In genomic region chr1:99963041-99963795, GRCh38 we compare ENCODE assay signal across 19 cellular contexts. TPM values are rescaled to one million over a fixed set of nuclear protein-coding genes. Genes with fewer than 3 reads are reported as not detected.
DNase-seq lines count a peak whose midpoint lies in the region; ATAC-seq and TF ChIP-seq lines count a peak whose summit lies in the region.
"Had no signal": no experiment of that assay in that cellular context is flagged by ENCODE, and none has a peak within 500 bp of the region (broad histone marks: within the 10 kb centered on the region; RNA-seq: fewer than 3 reads in every experiment).

No MANE protein-coding gene starts in this region.

- no peaks in the 10 kb centered on the region for H3K36me3 Mint-ChIP-seq in CD4-positive, alpha-beta T cell (ENCODE audit: low read depth)

- intact Hi-C loops in PC-9 (cut with micrococcal nuclease; ENCODE audit: unreplicated experiment) (loop anchor here (10.0 kb wide), 1 partner anchor 48 kb away; no protein-coding TSS in a partner anchor), body of pancreas (cut with DNase I) (no loop called here)
- intact Hi-C loops in CD4-positive, alpha-beta T cell (cut with DNase I, micrococcal nuclease): no loop called here

- no peak overlapping the region for H3K27ac Mint-ChIP-seq in CD4-positive, alpha-beta T cell
- H3K27ac Mint-ChIP-seq: dendritic cell treated with granulocyte-macrophage colony-stimulating factor and Interleukin-4, amounts not matched to agents 40 ng/mL and 50 ng/mL, for 4 days; T-helper 1 cell treated with Interleukin-12 subunit alpha and Interleukin-12 subunit beta and Interleukin-4 antibody, amounts not matched to agents 30 μg/mL and 1 μg/mL, for 36 hours had no signal

- H3K4me2 ChIP-seq in PC-9: peak overlapping the region; percentile 26

- H3F3A ChIP-seq in PC-9 (ENCODE audit: insufficient read depth, low read depth): peaks cover 27% of the 10 kb centered on the region

- H3K27me3 Mint-ChIP-seq in CD4-positive, alpha-beta T cell: no peaks in the 10 kb centered on the region
- H3K27me3 Mint-ChIP-seq: dendritic cell treated with granulocyte-macrophage colony-stimulating factor and Interleukin-4, amounts not matched to agents 40 ng/mL and 50 ng/mL, for 4 days had no signal

- CTCF ChIA-PET in PC-9 (lab: Charles Lee): no interaction called here
- CTCF ChIA-PET in CD4-positive, alpha-beta T cell (lab: Charles Lee): no interaction called here

- 0 out of 2 replicates have a peak, but pooled peaks cover 9% of the 10 kb centered on the region for H3K9me2 ChIP-seq in PC-9 (ENCODE audit: insufficient read depth)

- no peaks in the 10 kb centered on the region for H3K9me3 ChIP-seq in PC-9 (ENCODE audit: insufficient read depth, low read depth)
- H3K9me3 ChIP-seq in CD4-positive, alpha-beta T cell (ENCODE audit: control insufficient read depth, low read length): no peaks in the 10 kb centered on the region
- H3K9me3 ChIP-seq in body of pancreas: no peaks in the 10 kb centered on the region
- H3K9me3 ChIP-seq: Peyer's patch had no signal

- no peaks in the 10 kb centered on the region for H3K9me3 Mint-ChIP-seq in CD4-positive, alpha-beta T cell
- H3K9me3 Mint-ChIP-seq: dendritic cell treated with granulocyte-macrophage colony-stimulating factor and Interleukin-4, amounts not matched to agents 40 ng/mL and 50 ng/mL, for 4 days; T-helper 1 cell treated with Interleukin-12 subunit alpha and Interleukin-12 subunit beta and Interleukin-4 antibody, amounts not matched to agents 30 μg/mL and 1 μg/mL, for 36 hours had no signal

- H3K4me1 ChIP-seq in PC-9 (replicated peaks; ENCODE audit: insufficient read depth) (peaks cover 47% of the 10 kb centered on the region), body of pancreas (peaks cover 22% of the 10 kb centered on the region)
- H3K4me1 ChIP-seq: Peyer's patch had no signal

- H3K4me1 Mint-ChIP-seq in CD4-positive, alpha-beta T cell (ENCODE audit: low read depth): peaks cover 3% of the 10 kb centered on the region

- DNase-seq in ELR (ENCODE audit: low read depth): peak; percentile 70
- DNase-seq in PC-9: peak in 1 of 2 experiments; percentile 60
- peak; percentile 74 for DNase-seq in choroid plexus epithelial cell (ENCODE audit: low read depth)
- peak; percentile 37 to 65 for DNase-seq in lung microvascular endothelial cell (ENCODE audit: low read depth in 2 of 2)
- no peak for DNase-seq in CD4-positive, alpha-beta T cell
- DNase-seq in DMS 273 treated with DMSO at 0.1 percent for 48 hours (lab: John Stamatoyannopoulos, UW): no peak
- no peak for DNase-seq in occipital lobe (lab: John Stamatoyannopoulos, UW)
- DNase-seq in body of pancreas: no peak
- DNase-seq: activated T-cell treated with anti-CD3 and anti-CD28 coated beads for 4 hours, amniotic stem cell, C1 segment of cervical spinal cord, Karpas-422, NCI-H1694, NCI-H526, Peyer's patch, substantia nigra had no signal

- no peaks in the 10 kb centered on the region for H3K79me2 ChIP-seq in PC-9 (ENCODE audit: low read depth)
- H3K79me2 ChIP-seq: parathyroid adenoma had no signal

- ATAC-seq in CD4-positive, alpha-beta T cell (ENCODE audit: poor library complexity): no peak
- no peak for ATAC-seq in body of pancreas

- H3K4me3 Mint-ChIP-seq in CD4-positive, alpha-beta T cell: no peak overlapping the region
- H3K4me3 Mint-ChIP-seq: dendritic cell treated with granulocyte-macrophage colony-stimulating factor and Interleukin-4, amounts not matched to agents 40 ng/mL and 50 ng/mL, for 4 days; T-helper 1 cell treated with Interleukin-12 subunit alpha and Interleukin-12 subunit beta and Interleukin-4 antibody, amounts not matched to agents 30 μg/mL and 1 μg/mL, for 36 hours had no signal

- H3K27me3 ChIP-seq in PC-9 (ENCODE audit: insufficient read depth, low read depth): no peaks in the 10 kb centered on the region
- H3K27me3 ChIP-seq in CD4-positive, alpha-beta T cell (ENCODE audit: control insufficient read depth, insufficient read depth, low read length): no peaks in the 10 kb centered on the region
- no peaks in the 10 kb centered on the region for H3K27me3 ChIP-seq in body of pancreas
- H3K27me3 ChIP-seq: Peyer's patch had no signal

- no peaks in the 10 kb centered on the region for H4K20me1 ChIP-seq in PC-9 (ENCODE audit: insufficient read depth)

- H3K36me3 ChIP-seq in PC-9 (ENCODE audit: low read depth) (no peaks in the 10 kb centered on the region), body of pancreas (replicated peaks in 1 of 2; ENCODE audit: insufficient read depth in 1 of 2, low read depth in 2 of 2) (no peaks in the 10 kb centered on the region)
- H3K36me3 ChIP-seq: Peyer's patch had no signal

- peak overlapping the region; percentile 14 for H3K27ac ChIP-seq in PC-9
- no peak overlapping the region for H3K27ac ChIP-seq in CD4-positive, alpha-beta T cell (ENCODE audit: low read depth, low read length)
- no peak overlapping the region for H3K27ac ChIP-seq in body of pancreas
- H3K27ac ChIP-seq: parathyroid adenoma, Peyer's patch had no signal

- POLR2A ChIA-PET in PC-9 (lab: Charles Lee; ENCODE audit: unreplicated experiment): no interaction called here
- POLR2A ChIA-PET in CD4-positive, alpha-beta T cell (lab: Charles Lee): no interaction called here

- H3K4me3 ChIP-seq in PC-9: no peak overlapping the region
- no peak overlapping the region for H3K4me3 ChIP-seq in choroid plexus epithelial cell (ENCODE audit: low read depth, low read length)
- H3K4me3 ChIP-seq in body of pancreas: no peak overlapping the region
- H3K4me3 ChIP-seq: Peyer's patch had no signal

- no TSS peak for BruUV-seq in PC-9 (replicated peaks; lab: Mats Ljungman, UMichigan)

- no peak for TF ChIP-seq CTCF in PC-9 (conservative IDR thresholded peaks at IDR 0.05)
- no peak for TF ChIP-seq CTCF in choroid plexus epithelial cell (conservative IDR thresholded peaks at IDR 0.05; ENCODE audit: low read depth, low read length)
- no peak for TF ChIP-seq CTCF in CD4-positive, alpha-beta T cell (IDR thresholded peaks at IDR 0.05)
- TF ChIP-seq CTCF in body of pancreas (IDR thresholded peaks at IDR 0.05): no peak

- H2AFZ ChIP-seq in PC-9: no peak overlapping the region
- H2AFZ ChIP-seq: parathyroid adenoma had no signal

- no peak for TF ChIP-seq POLR2A in body of pancreas (IDR thresholded peaks at IDR 0.05)

RNA-seq across cellular contexts. Expression of gene SLC35A3, which starts 6.6 kb away (rescaled TPM):
- 22.9 and 23.5 TPM in 2 replicates for total RNA-seq in PC-9 (2021)
- 11.6 and 18.7 TPM in 2 replicates for total RNA-seq in lung microvascular endothelial cell
- total RNA-seq in CD4-positive, alpha-beta T cell: 10 to 100 TPM; 20.2 to 24.6 TPM
- 44.1 TPM for total RNA-seq in occipital lobe
- 10 to 100 TPM; 11.5 to 26.5 TPM for total RNA-seq in body of pancreas

Comparison
In these comparisons a context has a peak if more than half of its experiments do, and no peak if none do; other contexts are left out.
1. DNase-seq: peak in ELR (single experiment), choroid plexus epithelial cell (single experiment) and lung microvascular endothelial cell (2 of 2); none in CD4-positive, alpha-beta T cell (0 of 10), DMS 273 treated with DMSO at 0.1 percent for 48 hours (single experiment), occipital lobe (single experiment) and body of pancreas (0 of 4).